In genomic region chr12:119666900-119667576, GRCh38 we compare ENCODE assay signal across 8 cellular contexts. TPM values are rescaled to one million over a fixed set of nuclear protein-coding genes. Genes with fewer than 3 reads are reported as not detected.
A peak's percentile ranks its signal among the peaks of the same experiment; 100 is the strongest.
DNase-seq lines count a peak whose midpoint lies in the region; ATAC-seq and TF ChIP-seq lines count a peak whose summit lies in the region.

No MANE protein-coding gene starts in this region.

- TF ChIP-seq CTCF in GM12864 (IDR thresholded peaks at IDR 0.05; ENCODE audit: low read depth, low read length, missing control alignments) (no peak), astrocyte of the cerebellum (IDR thresholded peaks at IDR 0.05; ENCODE audit: low read depth, low read length, missing control alignments) (no peak), omental fat pad (IDR thresholded peaks at IDR 0.05) (no peak)

- peak overlapping the region; percentile 87 for H3K4me3 Mint-ChIP-seq in memory B cell

- in situ Hi-C loops in astrocyte of the cerebellum (cut with HindIII; ENCODE audit: low sequenced_read_pairs): no loop called here

- DNase-seq in GM12864 (ENCODE audit: low read depth) (peak; percentile 43), astrocyte of the cerebellum (ENCODE audit: low read depth) (no peak), memory B cell (ENCODE audit: low spot score in 2 of 2) (no peak), omental fat pad (ENCODE audit: low spot score) (no peak), SW 1271 (lab: John Stamatoyannopoulos, UW) (no peak)

- H3K36me3 Mint-ChIP-seq in memory B cell: peaks cover 5% of the 10 kb centered on the region

- no peaks in the 10 kb centered on the region for H3K9me3 Mint-ChIP-seq in memory B cell

- ATAC-seq in HG03354 (IDR thresholded peaks at IDR 0.05; ENCODE audit: poor library complexity, severe bottlenecking, unreplicated experiment): peak; percentile 23
- no peak for ATAC-seq in memory B cell (ENCODE audit: low read depth)
- no peak for ATAC-seq in omental fat pad (ENCODE audit: low FRiP score)
- ATAC-seq in GM21447 (IDR thresholded peaks at IDR 0.05; ENCODE audit: unreplicated experiment): no peak
- no peak for ATAC-seq in GM18858 (IDR thresholded peaks at IDR 0.05; ENCODE audit: unreplicated experiment)

- H3K27me3 Mint-ChIP-seq in memory B cell: no peaks in the 10 kb centered on the region

- peaks cover 30% of the 10 kb centered on the region for H3K4me1 Mint-ChIP-seq in memory B cell

- H3K4me3 ChIP-seq in GM12864 (ENCODE audit: low read depth, low read length) (peak overlapping the region; percentile 48), astrocyte of the cerebellum (ENCODE audit: low read depth, low read length) (peak overlapping the region; percentile 94)

- peak overlapping the region; percentile 95 for H3K27ac Mint-ChIP-seq in memory B cell

RNA-seq across cellular contexts. Expression of gene PRKAB1, which starts 0.9 kb away (rescaled TPM):
- total RNA-seq in omental fat pad: 10 to 100 TPM; 12.2 to 25.9 (median 20.5) TPM
